In genomic region chr5:171541380-171541779, GRCh38 we compare ENCODE assay signal across 1 cellular context.
TF ChIP-seq lines count a peak whose summit lies in the region.

No MANE protein-coding gene starts in this region.

TF ChIP-seq in K562, 482 proteins besides CTCF, POLR2A, EP300 and RAD21:
- TF ChIP-seq STAT6 (CRISPR knock-in tag; IDR thresholded peaks at IDR 0.05) (no peak), NFE2 (IDR thresholded peaks at IDR 0.05; ENCODE audit: low read depth) (peak; percentile 62), NFE2L1 (tag; IDR thresholded peaks at IDR 0.05; ENCODE audit: borderline replicate concordance, low read depth) (peak; percentile 28; the same call in 1 of the 2 replicates), C11orf30 (IDR thresholded peaks at IDR 0.05; ENCODE audit: low read depth) (0 out of 2 replicates have a peak, but pooled peaks have one; percentile 10), KAT7 (CRISPR knock-in tag; IDR thresholded peaks at IDR 0.05; ENCODE audit: borderline replicate concordance) (no peak), MAFG (tag; conservative IDR thresholded peaks at IDR 0.05) (peak; percentile 50; the same call in 1 of the 2 replicates), MEF2A (IDR thresholded peaks at IDR 0.05; ENCODE audit: control insufficient read depth, low read depth, low read length) (no peak)
TF ChIP-seq in K562: peak in this region for 4.
